Comparison of ENCODE assay signal across 16 cellular contexts in the genomic region with DNA sequence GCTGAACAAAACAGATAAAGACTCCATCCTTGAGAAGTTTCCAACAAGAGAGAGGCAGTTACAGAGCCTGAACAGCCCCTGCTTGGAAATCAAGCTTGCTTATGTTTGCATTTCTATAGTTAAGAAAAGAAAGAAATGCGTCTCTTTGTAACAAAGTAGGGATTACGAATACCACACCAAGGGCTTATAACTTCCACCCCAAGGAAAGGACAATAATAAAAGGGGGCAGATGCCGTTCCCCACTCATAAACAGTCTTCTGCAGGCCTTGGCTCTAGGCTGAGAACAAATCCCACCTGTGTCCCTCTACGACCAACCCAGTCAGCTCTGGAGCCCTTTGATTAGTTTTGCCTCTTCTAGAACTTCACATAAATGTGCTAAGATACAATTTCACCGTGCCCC.
DNase-seq lines count a peak whose midpoint lies in the region; ATAC-seq and TF ChIP-seq lines count a peak whose summit lies in the region.
"Had no signal": no experiment of that assay in that cellular context is flagged by ENCODE, and none has a peak within 500 bp of the region (broad histone marks: within the 10 kb centered on the region; RNA-seq: fewer than 3 reads in every experiment).

No MANE protein-coding gene starts in this region.

- no peak for ATAC-seq in CD4-positive, alpha-beta T cell (ENCODE audit: poor library complexity)

- H3K4me1 Mint-ChIP-seq in activated CD4-positive, alpha-beta T cell treated with anti-CD3 and anti-CD28 coated beads, Interleukin-2, amount 10 ng/mL, durations not matched to agents 24 days and 14 days: peaks cover 15% of the 10 kb centered on the region
- H3K4me1 Mint-ChIP-seq in CD4-positive, alpha-beta T cell (ENCODE audit: low read depth): peaks cover 61% of the 10 kb centered on the region

- no peak overlapping the region for H3K4me3 Mint-ChIP-seq in activated CD4-positive, alpha-beta T cell treated with anti-CD3 and anti-CD28 coated beads, Interleukin-2, amount 10 ng/mL, durations not matched to agents 24 days and 14 days
- no peak overlapping the region for H3K4me3 Mint-ChIP-seq in CD4-positive, alpha-beta T cell
- H3K4me3 Mint-ChIP-seq: IgD-negative memory B cell had no signal

- CTCF ChIA-PET in CD4-positive, alpha-beta T cell (lab: Charles Lee): interaction anchor here (0.6 kb wide), 1 partner anchor 72 kb away, joined by 4 read pairs; no protein-coding TSS in a partner anchor

- no peaks in the 10 kb centered on the region for H3K9me3 ChIP-seq in CD4-positive, alpha-beta T cell (ENCODE audit: control insufficient read depth, low read length)
- H3K9me3 ChIP-seq in HUES48 (ENCODE audit: control insufficient read depth, insufficient read depth, low read length) (no peaks in the 10 kb centered on the region), neutrophil (no peaks in the 10 kb centered on the region)
- H3K9me3 ChIP-seq: BLaER1, Caco-2 had no signal

- no peak overlapping the region for H3K9ac ChIP-seq in HUES48 (ENCODE audit: low read depth, low read length)
- H3K9ac ChIP-seq: BLaER1 had no signal

- H3K9me3 Mint-ChIP-seq in activated CD4-positive, alpha-beta T cell treated with anti-CD3 and anti-CD28 coated beads, Interleukin-2, amount 10 ng/mL, durations not matched to agents 24 days and 14 days: no peaks in the 10 kb centered on the region
- H3K9me3 Mint-ChIP-seq in CD4-positive, alpha-beta T cell: no peaks in the 10 kb centered on the region

- no peak overlapping the region for H3K4me3 ChIP-seq in HUES48 (ENCODE audit: low read depth, low read length)
- no peak overlapping the region for H3K4me3 ChIP-seq in neutrophil (ENCODE audit: low read depth in 1 of 2, low read length in 1 of 2)
- H3K4me3 ChIP-seq: BLaER1 had no signal

- H3K27me3 ChIP-seq in CD4-positive, alpha-beta T cell (ENCODE audit: control insufficient read depth, insufficient read depth, low read length): no peaks in the 10 kb centered on the region
- H3K27me3 ChIP-seq in HUES48 (ENCODE audit: control insufficient read depth, insufficient read depth, low read length): no peaks in the 10 kb centered on the region
- no peaks in the 10 kb centered on the region for H3K27me3 ChIP-seq in neutrophil
- H3K27me3 ChIP-seq: BLaER1 had no signal

- H3K4me1 ChIP-seq in HUES48 (ENCODE audit: control insufficient read depth, insufficient read depth, low read length) (peaks cover 27% of the 10 kb centered on the region), neutrophil (ENCODE audit: control insufficient read depth in 1 of 2, insufficient read depth in 1 of 2, low read depth in 1 of 2, low read length in 1 of 2) (peaks cover 0 to 5% of the 10 kb centered on the region in 2 experiments)
- H3K4me1 ChIP-seq: BLaER1, Caco-2 had no signal

- no peak overlapping the region for H3K27ac ChIP-seq in CD4-positive, alpha-beta T cell (ENCODE audit: low read depth, low read length)
- H3K27ac ChIP-seq in HUES48 (ENCODE audit: low read depth, low read length): peak overlapping the region; percentile 15
- peak overlapping the region; percentile 35 for H3K27ac ChIP-seq in neutrophil
- H3K27ac ChIP-seq: 22Rv1, BLaER1, HL-60 had no signal

- no peak for TF ChIP-seq CTCF in CD4-positive, alpha-beta T cell (IDR thresholded peaks at IDR 0.05)
- no peak for TF ChIP-seq CTCF in neutrophil (IDR thresholded peaks at IDR 0.05)

- intact Hi-C loops in activated CD4-positive, alpha-beta T cell treated with anti-CD3 and anti-CD28 coated beads, Interleukin-2, amount 10 ng/mL, durations not matched to agents 24 days and 14 days (cut with micrococcal nuclease): no loop called here
- intact Hi-C loops in CD4-positive, alpha-beta T cell (cut with DNase I, micrococcal nuclease): no loop called here

- peak overlapping the region; percentile 6 for H3K27ac Mint-ChIP-seq in activated CD4-positive, alpha-beta T cell treated with anti-CD3 and anti-CD28 coated beads, Interleukin-2, amount 10 ng/mL, durations not matched to agents 24 days and 14 days
- peak overlapping the region; percentile 63 for H3K27ac Mint-ChIP-seq in CD4-positive, alpha-beta T cell
- H3K27ac Mint-ChIP-seq: IgD-negative memory B cell had no signal

- no peaks in the 10 kb centered on the region for H3K27me3 Mint-ChIP-seq in activated CD4-positive, alpha-beta T cell treated with anti-CD3 and anti-CD28 coated beads, Interleukin-2, amount 10 ng/mL, durations not matched to agents 24 days and 14 days
- no peaks in the 10 kb centered on the region for H3K27me3 Mint-ChIP-seq in CD4-positive, alpha-beta T cell
- H3K27me3 Mint-ChIP-seq: IgD-negative memory B cell had no signal

- POLR2A ChIA-PET in CD4-positive, alpha-beta T cell (lab: Charles Lee): no interaction called here

- peaks cover 32% of the 10 kb centered on the region for H3K36me3 Mint-ChIP-seq in activated CD4-positive, alpha-beta T cell treated with anti-CD3 and anti-CD28 coated beads, Interleukin-2, amount 10 ng/mL, durations not matched to agents 24 days and 14 days (ENCODE audit: low read depth)
- peaks cover 71% of the 10 kb centered on the region for H3K36me3 Mint-ChIP-seq in CD4-positive, alpha-beta T cell (ENCODE audit: low read depth)

- DNase-seq in activated CD4-positive, alpha-beta T cell treated with anti-CD3 and anti-CD28 coated beads, Interleukin-2, amount 10 ng/mL, durations not matched to agents 24 days and 14 days: peak; percentile 16
- DNase-seq in activated CD4-positive, alpha-beta T cell treated with anti-CD3 and anti-CD28 coated beads, Interleukin-2, amount 50 U/mL, for 1 hour: no peak
- no peak for DNase-seq in CD4-positive, alpha-beta T cell
- no peak for DNase-seq in stimulated activated CD4-positive, alpha-beta T cell treated with anti-CD3 and anti-CD28 coated beads, Interleukin-12 subunit alpha, Interleukin-12 subunit beta, amount 100 ng/mL, for 4 hours
- no peak for DNase-seq in HT-29 (ENCODE audit: low spot score)
- DNase-seq: AML-193, Caco-2, GDM1, HCEC 1CT, KG1 had no signal

- no peaks in the 10 kb centered on the region for H3K36me3 ChIP-seq in HUES48 (ENCODE audit: control insufficient read depth, insufficient read depth, low read length)
- H3K36me3 ChIP-seq in neutrophil: peaks cover 12% of the 10 kb centered on the region
